Comparison of ENCODE assay signal across 21 cellular contexts in the genomic region with DNA sequence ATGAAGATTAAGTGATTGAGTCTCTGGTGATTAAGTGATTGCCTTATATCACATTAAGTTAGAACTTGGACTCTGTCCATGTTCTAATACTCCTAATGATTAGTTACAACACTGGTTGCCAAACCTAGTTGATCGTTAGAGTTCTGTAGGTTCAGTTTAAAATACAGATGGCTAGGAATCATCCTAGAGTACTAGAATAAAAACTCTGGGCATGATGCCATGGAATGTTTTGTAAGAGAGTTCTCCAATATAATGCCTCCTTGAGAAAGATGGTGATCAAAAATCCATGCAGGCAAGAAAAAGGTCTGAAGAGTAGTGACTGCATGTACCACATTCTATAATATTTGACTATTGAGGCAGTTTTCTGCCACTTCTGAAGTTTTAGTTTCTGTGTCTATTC.
"Had no signal": no experiment of that assay in that cellular context is flagged by ENCODE, and none has a peak within 500 bp of the region (broad histone marks: within the 10 kb centered on the region; RNA-seq: fewer than 3 reads in every experiment).

No MANE protein-coding gene starts in this region.

- H3K27me3 Mint-ChIP-seq: activated naive CD8-positive, alpha-beta T cell treated with anti-CD3 and anti-CD28 coated beads, Interleukin-2, amount 10 ng/mL, durations not matched to agents 7 days and 5 days; stimulated activated memory B cell treated with anti-CD40 and anti-IgM and Interleukin-4, amounts not matched to agents 10 μg/mL and 1 μg/mL and 100 μg/mL, for 72 hours; T-cell had no signal

- H3K27ac ChIP-seq: coronary artery, heart left ventricle, parathyroid adenoma, tibial artery had no signal

- H3K4me3 ChIP-seq: coronary artery, heart left ventricle, mucosa of descending colon, tibial artery had no signal

- H3K9me3 ChIP-seq: mucosa of descending colon, tibial artery had no signal

- ATAC-seq: esophagus mucosa; heart left ventricle; mucosa of descending colon; naive thymus-derived CD4-positive, alpha-beta T cell; stimulated activated memory B cell treated with anti-CD40 and anti-IgM and Interleukin-4, amounts not matched to agents 10 μg/mL and 1 μg/mL and 100 μg/mL, for 72 hours; T-cell had no signal

- H3K36me3 ChIP-seq: heart left ventricle, tibial artery had no signal

- H3K4me1 Mint-ChIP-seq: activated naive CD8-positive, alpha-beta T cell treated with anti-CD3 and anti-CD28 coated beads, Interleukin-2, amount 10 ng/mL, durations not matched to agents 7 days and 5 days; naive thymus-derived CD4-positive, alpha-beta T cell; stimulated activated memory B cell treated with anti-CD40 and anti-IgM and Interleukin-4, amounts not matched to agents 10 μg/mL and 1 μg/mL and 100 μg/mL, for 72 hours; T-cell had no signal

- H3K27me3 ChIP-seq: heart left ventricle, tibial artery had no signal

- DNase-seq: activated CD4-positive, CD25-positive, alpha-beta regulatory T cell treated with anti-CD3 and anti-CD28 coated beads, Interleukin-2, amount 50 U/mL, for 72 hours; activated naive CD4-positive, alpha-beta T cell; activated naive CD8-positive, alpha-beta T cell treated with anti-CD3 and anti-CD28 coated beads, Interleukin-2, amount 10 ng/mL, durations not matched to agents 7 days and 5 days; activated T-cell treated with anti-CD3 and anti-CD28 coated beads for 4 hours; aorta; central memory CD4-positive, alpha-beta T cell; foreskin melanocyte; heart left ventricle; islet precursor cell; mammary epithelial cell; mucosa of descending colon; naive thymus-derived CD4-positive, alpha-beta T cell; retina; stimulated activated CD4-positive, alpha-beta T cell treated with anti-CD3 and anti-CD28 coated beads, Interleukin-2, amount 100 ng/mL, for 48 hours; T-cell; T-helper 9 cell; tibial artery had no signal

- H3K4me3 Mint-ChIP-seq: activated naive CD8-positive, alpha-beta T cell treated with anti-CD3 and anti-CD28 coated beads, Interleukin-2, amount 10 ng/mL, durations not matched to agents 7 days and 5 days; naive thymus-derived CD4-positive, alpha-beta T cell; stimulated activated memory B cell treated with anti-CD40 and anti-IgM and Interleukin-4, amounts not matched to agents 10 μg/mL and 1 μg/mL and 100 μg/mL, for 72 hours; T-cell had no signal

- H3K79me2 ChIP-seq: parathyroid adenoma had no signal

- H3K4me1 ChIP-seq: heart left ventricle, parathyroid adenoma, tibial artery had no signal

- H3K36me3 Mint-ChIP-seq: activated naive CD8-positive, alpha-beta T cell treated with anti-CD3 and anti-CD28 coated beads, Interleukin-2, amount 10 ng/mL, durations not matched to agents 7 days and 5 days; naive thymus-derived CD4-positive, alpha-beta T cell; stimulated activated memory B cell treated with anti-CD40 and anti-IgM and Interleukin-4, amounts not matched to agents 10 μg/mL and 1 μg/mL and 100 μg/mL, for 72 hours; T-cell had no signal

- H3K9ac ChIP-seq: parathyroid adenoma had no signal

- H3K9me3 Mint-ChIP-seq: activated naive CD8-positive, alpha-beta T cell treated with anti-CD3 and anti-CD28 coated beads, Interleukin-2, amount 10 ng/mL, durations not matched to agents 7 days and 5 days had no signal

- H3K27ac Mint-ChIP-seq: activated naive CD8-positive, alpha-beta T cell treated with anti-CD3 and anti-CD28 coated beads, Interleukin-2, amount 10 ng/mL, durations not matched to agents 7 days and 5 days; naive thymus-derived CD4-positive, alpha-beta T cell; stimulated activated memory B cell treated with anti-CD40 and anti-IgM and Interleukin-4, amounts not matched to agents 10 μg/mL and 1 μg/mL and 100 μg/mL, for 72 hours; T-cell had no signal

- H2AFZ ChIP-seq: parathyroid adenoma had no signal
